ENCODE assay signal across 23 cellular contexts in genomic region chr20:17909745-17910345, GRCh38. TPM values are rescaled to one million over a fixed set of nuclear protein-coding genes. Genes with fewer than 3 reads are reported as not detected.
A peak's percentile ranks its signal among the peaks of the same experiment; 100 is the strongest.
DNase-seq lines count a peak whose midpoint lies in the region; ATAC-seq, FAIRE-seq and TF ChIP-seq lines count a peak whose summit lies in the region.
"Had no signal": no experiment of that assay in that cellular context is flagged by ENCODE, and none has a peak within 500 bp of the region (broad histone marks: within the 10 kb centered on the region; RNA-seq: fewer than 3 reads in every experiment).

No MANE protein-coding gene starts in this region.

- H3K36me3 Mint-ChIP-seq in T-helper 2 cell treated with Interferon-gamma antibody and Interleukin-4, amounts not matched to agents 5 μg/mL and 100 μg/mL, for 36 hours (ENCODE audit: low read depth) = no peaks in the 10 kb centered on the region
- no peaks in the 10 kb centered on the region for H3K36me3 Mint-ChIP-seq in effector memory CD8-positive, alpha-beta T cell (ENCODE audit: insufficient read depth)
- H3K36me3 Mint-ChIP-seq: CD4-positive, alpha-beta memory T cell; natural killer cell had no signal

- H3K4me1 ChIP-seq in K562 (replicated peaks in 1 of 2; ENCODE audit: control insufficient read depth in 2 of 2, insufficient read depth in 2 of 2, low read length in 2 of 2) (peaks cover 9 to 19% of the 10 kb centered on the region in 2 experiments), kidney (ENCODE audit: control insufficient read depth in 1 of 2, insufficient read depth in 1 of 2, low read depth in 1 of 2, low read length in 2 of 2) (peaks cover 2 to 11% of the 10 kb centered on the region in 2 donors)

- BruUV-seq in K562 (replicated peaks; lab: Mats Ljungman, UMichigan) = no TSS peak

- H3K9me3 Mint-ChIP-seq in T-helper 2 cell treated with Interferon-gamma antibody and Interleukin-4, amounts not matched to agents 5 μg/mL and 100 μg/mL, for 36 hours = no peaks in the 10 kb centered on the region
- no peaks in the 10 kb centered on the region for H3K9me3 Mint-ChIP-seq in effector memory CD8-positive, alpha-beta T cell
- H3K9me3 Mint-ChIP-seq: activated T-helper 2 cell treated with anti-CD3 and anti-CD28 coated beads, Interferon-gamma antibody, Interleukin-2, Interleukin-4, amounts not matched to agents 10 μg/mL and 5 μg/mL and 100 μg/mL, durations not matched to agents 14 hours and 24 hours and 36 hours; CD4-positive, alpha-beta memory T cell; natural killer cell had no signal

- H3K4me3 ChIP-seq in AG10803 (ENCODE audit: low read length) (no peak overlapping the region), K562 (no peak overlapping the region), kidney (ENCODE audit: low read length in 2 of 2) (no peak overlapping the region)
- H3K4me3 ChIP-seq: coronary artery, MG63, Peyer's patch, tibial nerve had no signal

- H3K9ac ChIP-seq in K562 (ENCODE audit: insufficient read depth in 1 of 2, low read depth in 2 of 2, low read length in 2 of 2) (peak overlapping the region in 1 of 2 experiments; percentile 20; a peak in 2 of 4 replicates), kidney (ENCODE audit: low read length in 2 of 2) (peak overlapping the region in 1 of 2 donors; percentile 24)

- H3K36me3 ChIP-seq in K562 (ENCODE audit: control insufficient read depth, insufficient read depth, low read length) (no peaks in the 10 kb centered on the region), kidney (ENCODE audit: control insufficient read depth in 1 of 2, insufficient read depth in 2 of 2, low read length in 2 of 2) (no peaks in the 10 kb centered on the region)
- H3K36me3 ChIP-seq: MG63, Peyer's patch, tibial nerve had no signal

- peaks cover 25% of the 10 kb centered on the region for H3K27me3 Mint-ChIP-seq in T-helper 2 cell treated with Interferon-gamma antibody and Interleukin-4, amounts not matched to agents 5 μg/mL and 100 μg/mL, for 36 hours (ENCODE audit: low read depth)
- peaks cover 31 to 45% of the 10 kb centered on the region in 2 donors for H3K27me3 Mint-ChIP-seq in effector memory CD8-positive, alpha-beta T cell

- H3K9me3 ChIP-seq in K562 (replicated peaks; ENCODE audit: control insufficient read depth, insufficient read depth, low read depth, low read length) = no peaks in the 10 kb centered on the region
- no peaks in the 10 kb centered on the region for H3K9me3 ChIP-seq in kidney (ENCODE audit: control insufficient read depth in 1 of 2, low read length in 2 of 2)
- H3K9me3 ChIP-seq: MG63, Peyer's patch, tibial nerve had no signal

- ATAC-seq in K562 (no peak), sciatic nerve (peak; percentile 13), HG03108 (IDR thresholded peaks at IDR 0.05; ENCODE audit: unreplicated experiment) (no peak)
- ATAC-seq in effector memory CD8-positive, alpha-beta T cell (replicated peaks) = no peak
- ATAC-seq: natural killer cell had no signal

- no peak for TF ChIP-seq EP300 in K562 (IDR thresholded peaks at IDR 0.05; ENCODE audit: low read length)

- no peaks in the 10 kb centered on the region for H3K9me1 ChIP-seq in K562 (ENCODE audit: control insufficient read depth, insufficient read depth, low read length)

- no peak overlapping the region for H3K4me3 Mint-ChIP-seq in T-helper 2 cell treated with Interferon-gamma antibody and Interleukin-4, amounts not matched to agents 5 μg/mL and 100 μg/mL, for 36 hours
- no peak overlapping the region for H3K4me3 Mint-ChIP-seq in effector memory CD8-positive, alpha-beta T cell
- H3K4me3 Mint-ChIP-seq: CD4-positive, alpha-beta memory T cell; natural killer cell had no signal

- POLR2A ChIA-PET in K562 (lab: Yijun Ruan, JAX) = no interaction called here

- H3K27ac Mint-ChIP-seq in T-helper 2 cell treated with Interferon-gamma antibody and Interleukin-4, amounts not matched to agents 5 μg/mL and 100 μg/mL, for 36 hours = no peak overlapping the region
- no peak overlapping the region for H3K27ac Mint-ChIP-seq in effector memory CD8-positive, alpha-beta T cell
- H3K27ac Mint-ChIP-seq: activated T-helper 2 cell treated with anti-CD3 and anti-CD28 coated beads, Interferon-gamma antibody, Interleukin-2, Interleukin-4, amounts not matched to agents 10 μg/mL and 5 μg/mL and 100 μg/mL, durations not matched to agents 14 hours and 24 hours and 36 hours; CD4-positive, alpha-beta memory T cell; natural killer cell had no signal

- intact Hi-C loops in K562 (cut with micrococcal nuclease) (no loop called here), kidney (cut with DNase I) (no loop called here), sciatic nerve (cut with DNase I) (loop anchor here (5.0 to 10.0 kb wide), 2 partner anchors 157 to 375 kb away; partner anchors contain the start of gene BFSP1)

- no peak overlapping the region for H3K4me2 ChIP-seq in K562 (ENCODE audit: insufficient read depth, low read length)

- no peaks in the 10 kb centered on the region for H3K79me2 ChIP-seq in K562 (ENCODE audit: control insufficient read depth, insufficient read depth, low read length)

- no peak for TF ChIP-seq POLR2A in K562 (conservative IDR thresholded peaks at IDR 0.05)

- CTCF ChIA-PET in K562 (lab: Yijun Ruan, JAX; ENCODE audit: low intra/inter-chr PET ratio) = no interaction called here

- FAIRE-seq in K562 (lab: Jason Lieb, UNC) (no peak), kidney (lab: Jason Lieb, UNC) (no peak)
- FAIRE-seq: H54 had no signal

- in situ Hi-C loops in K562 (cut with MboI) = no loop called here

- no peaks in the 10 kb centered on the region for H4K20me1 ChIP-seq in K562 (replicated peaks; ENCODE audit: control insufficient read depth, insufficient read depth, low read length)

- H3K27ac ChIP-seq in K562 (ENCODE audit: extremely low read depth, low read depth, low read length) (peak overlapping the region; percentile 64; the same call in 1 of the 3 replicates), kidney (ENCODE audit: low read depth in 2 of 2, low read length in 2 of 2) (peak overlapping the region; percentile 55 to 60)
- H3K27ac ChIP-seq: VCaP had no signal

- H3K4me1 Mint-ChIP-seq in T-helper 2 cell treated with Interferon-gamma antibody and Interleukin-4, amounts not matched to agents 5 μg/mL and 100 μg/mL, for 36 hours (ENCODE audit: low read depth) = no peaks in the 10 kb centered on the region
- no peaks in the 10 kb centered on the region for H3K4me1 Mint-ChIP-seq in effector memory CD8-positive, alpha-beta T cell (ENCODE audit: low read depth in 2 of 2)
- H3K4me1 Mint-ChIP-seq: CD4-positive, alpha-beta memory T cell; natural killer cell had no signal

- DNase-seq in AG10803 (ENCODE audit: low read depth) = peak; percentile 79
- DNase-seq in K562 (ENCODE audit: extremely low read depth in 1 of 4, low spot score in 3 of 4) = no peak
- no peak for DNase-seq in kidney
- no peak for DNase-seq in sciatic nerve (ENCODE audit: low spot score)
- DNase-seq in T-helper 2 cell treated with Interferon-gamma antibody and Interleukin-4, amounts not matched to agents 5 μg/mL and 100 μg/mL, for 36 hours (ENCODE audit: low spot score) = no peak
- DNase-seq in effector memory CD8-positive, alpha-beta T cell = no peak
- DNase-seq in SIG-M5 (lab: John Stamatoyannopoulos, UW) = no peak
- DNase-seq: CD4-positive, alpha-beta memory T cell; DND-41; hypothalamus; left cardiac atrium; MG63; natural killer cell; NCI-H2081 treated with DMSO at 0.1 percent for 48 hours; NCI-H526 treated with DMSO at 0.1 percent for 48 hours; stimulated activated CD8-positive, alpha-beta memory T cell treated with anti-CD3 and anti-CD28 coated beads, Interleukin-4, amount 100 ng/mL, for 48 hours had no signal

- H2AFZ ChIP-seq in K562 (ENCODE audit: low read depth, low read length) = no peak overlapping the region

- WGBS in K562 (ENCODE audit: insufficient coverage, low coverage, missing lambda C conversion rate) = 23% methylated on average over 5 of the region's 5 CpGs

- H3K27me3 ChIP-seq in K562 (ENCODE audit: control insufficient read depth in 2 of 2, insufficient read depth in 2 of 2, low read length in 2 of 2) = no peaks in the 10 kb centered on the region
- H3K27me3 ChIP-seq: MG63, Peyer's patch, tibial nerve had no signal

- TF ChIP-seq CTCF in AG10803 (conservative IDR thresholded peaks at IDR 0.05; ENCODE audit: low read length) (no peak), K562 (IDR thresholded peaks at IDR 0.05 in 2 of 3, conservative IDR thresholded peaks at IDR 0.05 in 1 of 3; ENCODE audit: insufficient read depth in 2 of 3, low read depth in 1 of 3, low read length in 3 of 3) (no peak), kidney (IDR thresholded peaks at IDR 0.05; ENCODE audit: borderline replicate concordance, extremely low read depth, insufficient read depth) (no peak)

- TF ChIP-seq RAD21 in K562 (CRISPR knock-in tag; conservative IDR thresholded peaks at IDR 0.05 in 1 of 2, IDR thresholded peaks at IDR 0.05 in 1 of 2) = no peak

RNA-seq across cellular contexts. Expression of gene SNX5, which starts 58.7 kb away (rescaled TPM):
- total RNA-seq in K562 (2011; cell fraction: chromatin; rRNA removed; ENCODE audit: low replicate concordance) = 174 and 330 TPM in 2 replicates
- 139 and 146 TPM in 2 replicates for total RNA-seq in K562 (2011; cell fraction: nucleolus; rRNA removed)
- total RNA-seq in K562 (2011; cell fraction: nucleoplasm; rRNA removed) = 189 and 260 TPM in 2 replicates
- total RNA-seq in K562 (2014; rRNA removed) (150 and 171 TPM in 2 replicates), K562 (2014; rRNA removed; fragmentation: Illumina TruSeq; extraction: Trizol) (157 and 183 TPM in 2 replicates), K562 (2015; rRNA removed; fragmentation: Illumina TruSeq; extraction: Trizol) (156 and 164 TPM in 2 replicates), K562 (2021) (128 and 142 TPM in 2 replicates), kidney (94.9 TPM), sciatic nerve (85.3 TPM)
- polyA plus RNA-seq in K562 (2011; rRNA removed) (139 and 174 TPM in 2 replicates), K562 (2014; fragmentation: Illumina TruSeq; extraction: Trizol) (150 and 160 TPM in 2 replicates), K562 (2014; fragmentation: Nextera tagmentation; extraction: Ambion mirVana) (10 to 100 TPM; 53.5 to 69.8 TPM), K562 (2014; rRNA removed) (232 and 276 TPM in 2 replicates), kidney (ENCODE audit: insufficient read depth, low read depth, low replicate concordance) (133 TPM)
- 84.9 and 100 TPM in 2 replicates for polyA plus RNA-seq in K562 (2011; cell fraction: cytosol; rRNA removed)
- polyA plus RNA-seq in K562 (2011; cell fraction: nucleus; rRNA removed) = 170 and 187 TPM in 2 replicates
- polyA plus RNA-seq in K562 (2012) = 122 and 132 TPM in 2 replicates
- polyA minus RNA-seq in K562 (2011; rRNA and poly(A)+ RNA removed) = 156 and 164 TPM in 2 replicates
- 70.9 and 78.5 TPM in 2 replicates for polyA minus RNA-seq in K562 (2011; cell fraction: cytosol; rRNA and poly(A)+ RNA removed)
- 156 and 184 TPM in 2 replicates for polyA minus RNA-seq in K562 (2011; cell fraction: nucleus; rRNA and poly(A)+ RNA removed)

RNA-seq across cellular contexts. Expression of gene MGME1, which starts 59.0 kb away (rescaled TPM):
- total RNA-seq in K562 (2011; cell fraction: chromatin; rRNA removed; ENCODE audit: low replicate concordance) = 27.5 and 51.1 TPM in 2 replicates
- 29.0 and 30.2 TPM in 2 replicates for total RNA-seq in K562 (2011; cell fraction: nucleolus; rRNA removed)
- total RNA-seq in K562 (2011; cell fraction: nucleoplasm; rRNA removed) = 29.8 and 32.3 TPM in 2 replicates
- 15.6 and 15.9 TPM in 2 replicates for total RNA-seq in K562 (2014; rRNA removed)
- 38.6 and 42.7 TPM in 2 replicates for total RNA-seq in K562 (2014; rRNA removed; fragmentation: Illumina TruSeq; extraction: Trizol)
- total RNA-seq in K562 (2015; rRNA removed; fragmentation: Illumina TruSeq; extraction: Trizol) = 34.1 and 35.0 TPM in 2 replicates
- 29.2 and 30.6 TPM in 2 replicates for total RNA-seq in K562 (2021)
- polyA plus RNA-seq in K562 (2011; rRNA removed) = 25.9 and 36.0 TPM in 2 replicates
- polyA plus RNA-seq in K562 (2011; cell fraction: cytosol; rRNA removed) = 12.0 and 17.2 TPM in 2 replicates
- polyA plus RNA-seq in K562 (2011; cell fraction: nucleus; rRNA removed) = 15.6 and 16.5 TPM in 2 replicates
- 33.1 and 37.6 TPM in 2 replicates for polyA plus RNA-seq in K562 (2012)
- polyA plus RNA-seq in K562 (2014; fragmentation: Illumina TruSeq; extraction: Trizol) = 41.3 and 45.1 TPM in 2 replicates
- polyA plus RNA-seq in K562 (2014; fragmentation: Nextera tagmentation; extraction: Ambion mirVana) = 10 to 100 TPM; 13.4 to 20.7 TPM
- 23.1 and 27.3 TPM in 2 replicates for polyA plus RNA-seq in K562 (2014; rRNA removed)
- 35.0 and 37.2 TPM in 2 replicates for polyA minus RNA-seq in K562 (2011; rRNA and poly(A)+ RNA removed)
- polyA minus RNA-seq in K562 (2011; cell fraction: cytosol; rRNA and poly(A)+ RNA removed) = 19.7 and 26.8 TPM in 2 replicates
- 16.3 and 30.9 TPM in 2 replicates for polyA minus RNA-seq in K562 (2011; cell fraction: nucleus; rRNA and poly(A)+ RNA removed)
- 15.5 TPM for total RNA-seq in kidney
- 16.7 TPM for polyA plus RNA-seq in kidney (ENCODE audit: insufficient read depth, low read depth, low replicate concordance)
- 8.7 TPM for total RNA-seq in sciatic nerve
